Comparison of ENCODE assay signal across 8 cellular contexts in the genomic region with DNA sequence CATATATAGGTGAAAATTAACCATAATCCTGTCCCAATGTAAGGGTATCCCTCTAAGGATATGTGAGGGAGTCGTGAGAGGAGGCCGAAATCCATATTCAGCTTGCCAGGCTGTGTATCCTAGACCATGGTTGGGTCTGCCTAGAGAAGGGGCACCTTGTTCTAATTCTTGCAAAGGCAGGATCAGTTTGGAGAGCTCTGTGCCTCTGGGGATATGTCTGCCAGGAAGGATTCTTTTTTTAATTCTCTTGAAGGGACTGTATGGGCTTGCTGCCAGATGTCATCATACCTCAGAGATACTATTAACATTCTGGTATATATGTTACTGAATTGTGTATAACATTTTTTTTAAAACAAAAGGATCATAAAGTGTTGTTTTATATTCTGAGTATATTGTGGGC. TPM values are rescaled to one million over a fixed set of nuclear protein-coding genes. Genes with fewer than 3 reads are reported as not detected.
DNase-seq lines count a peak whose midpoint lies in the region; ATAC-seq and TF ChIP-seq lines count a peak whose summit lies in the region.

No MANE protein-coding gene starts in this region.

- peaks cover 24% of the 10 kb centered on the region for H3K4me1 ChIP-seq in CD8-positive, alpha-beta memory T cell (ENCODE audit: insufficient read depth, low read length)
- peaks cover 10% of the 10 kb centered on the region for H3K4me1 ChIP-seq in HUES6 (ENCODE audit: control insufficient read depth, insufficient read depth, low read length)
- peaks cover 33% of the 10 kb centered on the region for H3K4me1 ChIP-seq in lower lobe of right lung
- peaks cover 1 to 8% of the 10 kb centered on the region in 2 donors for H3K4me1 ChIP-seq in aorta (ENCODE audit: control insufficient read depth in 1 of 2, insufficient read depth in 2 of 2, low read length in 2 of 2)

- H3K27ac ChIP-seq in CD8-positive, alpha-beta memory T cell (ENCODE audit: low read depth, low read length), result peak overlapping the region; percentile 19
- H3K27ac ChIP-seq in HUES6 (ENCODE audit: low read depth, low read length) (no peak overlapping the region), lower lobe of right lung (no peak overlapping the region), aorta (ENCODE audit: low read depth in 1 of 2, low read length in 2 of 2) (peak overlapping the region in 1 of 2 donors; percentile 48)

- H3K9ac ChIP-seq in HUES6 (ENCODE audit: low read length), result no peak overlapping the region

- no peak overlapping the region for H3K4me3 ChIP-seq in CD8-positive, alpha-beta memory T cell (ENCODE audit: low read length)
- peak overlapping the region; percentile 100 for H3K4me3 ChIP-seq in HUES6 (ENCODE audit: low read depth, low read length)
- H3K4me3 ChIP-seq in lower lobe of right lung, result peak overlapping the region; percentile 83
- no peak overlapping the region for H3K4me3 ChIP-seq in aorta (ENCODE audit: low read length in 2 of 2)

- H3K27me3 ChIP-seq in CD8-positive, alpha-beta memory T cell (ENCODE audit: insufficient read depth, low read length, poor library complexity, severe bottlenecking), result no peaks in the 10 kb centered on the region
- no peaks in the 10 kb centered on the region for H3K27me3 ChIP-seq in HUES6 (ENCODE audit: control insufficient read depth, insufficient read depth, low read length)
- no peaks in the 10 kb centered on the region for H3K27me3 ChIP-seq in lower lobe of right lung (ENCODE audit: low read depth)
- no peaks in the 10 kb centered on the region for H3K27me3 ChIP-seq in aorta (ENCODE audit: control insufficient read depth in 1 of 2, insufficient read depth in 2 of 2, low read length in 1 of 2)

- H3K36me3 Mint-ChIP-seq in CD8-positive, alpha-beta memory T cell, result peaks cover 0 to 16% (median 0%) of the 10 kb centered on the region in 3 donors
- peaks cover 13 to 28% of the 10 kb centered on the region in 2 donors for H3K36me3 Mint-ChIP-seq in stimulated activated naive B cell treated with anti-CD40 and anti-IgM and Interleukin-4, amounts not matched to agents 10 μg/mL and 1 μg/mL and 100 μg/mL, for 72 hours

- H3K9me3 ChIP-seq in CD8-positive, alpha-beta memory T cell (ENCODE audit: low read length), result no peaks in the 10 kb centered on the region
- H3K9me3 ChIP-seq in HUES6 (ENCODE audit: control insufficient read depth, insufficient read depth, low read depth, low read length), result no peaks in the 10 kb centered on the region
- no peaks in the 10 kb centered on the region for H3K9me3 ChIP-seq in lower lobe of right lung
- H3K9me3 ChIP-seq in aorta (ENCODE audit: control insufficient read depth, low read length), result no peaks in the 10 kb centered on the region

- H3K9me3 Mint-ChIP-seq in CD8-positive, alpha-beta memory T cell, result no peaks in the 10 kb centered on the region
- no peaks in the 10 kb centered on the region for H3K9me3 Mint-ChIP-seq in stimulated activated naive B cell treated with anti-CD40 and anti-IgM and Interleukin-4, amounts not matched to agents 10 μg/mL and 1 μg/mL and 100 μg/mL, for 72 hours

- DNase-seq in CD8-positive, alpha-beta memory T cell, result no peak
- peak; percentile 32 for DNase-seq in amniotic epithelial cell (ENCODE audit: low read depth)
- DNase-seq in lower lobe of right lung, result no peak
- no peak for DNase-seq in stimulated activated naive B cell treated with anti-CD40 and anti-IgM and Interleukin-4, amounts not matched to agents 10 μg/mL and 1 μg/mL and 100 μg/mL, for 72 hours
- DNase-seq in aorta, result no peak
- DNase-seq in activated effector memory CD4-positive, alpha-beta T cell treated with Interleukin-2 at 50 U/mL for 16 hours, result no peak

- intact Hi-C loops in lower lobe of right lung (cut with DNase I) (no loop called here), aorta (cut with DNase I) (loop anchor here (5.0 kb wide), 2 partner anchors 142 to 222 kb away; partner anchors contain the start of gene RNF7 (in 1 of the 2))

- H3K27me3 Mint-ChIP-seq in CD8-positive, alpha-beta memory T cell, result peaks cover 0 to 2% of the 10 kb centered on the region in 2 donors
- no peaks in the 10 kb centered on the region for H3K27me3 Mint-ChIP-seq in stimulated activated naive B cell treated with anti-CD40 and anti-IgM and Interleukin-4, amounts not matched to agents 10 μg/mL and 1 μg/mL and 100 μg/mL, for 72 hours

- 78 to 92% methylated on average over 2 of the region's 2 CpGs for WGBS in aorta, 2 donors

- POLR2A ChIA-PET in CD8-positive, alpha-beta memory T cell (lab: Charles Lee), result interaction anchor here (0.6 kb wide), 1 partner anchor 34 kb away, joined by 4 read pairs; no protein-coding TSS in a partner anchor

- peaks cover 48 to 70% (median 68%) of the 10 kb centered on the region in 3 donors for H3K4me1 Mint-ChIP-seq in CD8-positive, alpha-beta memory T cell
- peaks cover 21 to 39% of the 10 kb centered on the region in 2 donors for H3K4me1 Mint-ChIP-seq in stimulated activated naive B cell treated with anti-CD40 and anti-IgM and Interleukin-4, amounts not matched to agents 10 μg/mL and 1 μg/mL and 100 μg/mL, for 72 hours

- H3K4me3 Mint-ChIP-seq in CD8-positive, alpha-beta memory T cell, result peak overlapping the region; percentile 58 to 94 (median 87)
- peak overlapping the region in 1 of 2 donors; percentile 21 for H3K4me3 Mint-ChIP-seq in stimulated activated naive B cell treated with anti-CD40 and anti-IgM and Interleukin-4, amounts not matched to agents 10 μg/mL and 1 μg/mL and 100 μg/mL, for 72 hours

- peak overlapping the region in 4 of 8 donors; percentile 4 to 93 (median 57) for H3K27ac Mint-ChIP-seq in CD8-positive, alpha-beta memory T cell
- H3K27ac Mint-ChIP-seq in stimulated activated naive B cell treated with anti-CD40 and anti-IgM and Interleukin-4, amounts not matched to agents 10 μg/mL and 1 μg/mL and 100 μg/mL, for 72 hours, result no peak overlapping the region

- no peak for ATAC-seq in lower lobe of right lung
- no peak for ATAC-seq in stimulated activated naive B cell treated with anti-CD40 and anti-IgM and Interleukin-4, amounts not matched to agents 10 μg/mL and 1 μg/mL and 100 μg/mL, for 72 hours (replicated peaks)
- ATAC-seq in GM21576 (IDR thresholded peaks at IDR 0.05; ENCODE audit: unreplicated experiment), result no peak
- ATAC-seq in aorta (ENCODE audit: low FRiP score), result no peak

- no peak for TF ChIP-seq CTCF in lower lobe of right lung (IDR thresholded peaks at IDR 0.05)

- H3K36me3 ChIP-seq in CD8-positive, alpha-beta memory T cell (ENCODE audit: insufficient read depth, low read length), result no peaks in the 10 kb centered on the region
- H3K36me3 ChIP-seq in HUES6 (ENCODE audit: control insufficient read depth, insufficient read depth, low read length) (peaks cover 14% of the 10 kb centered on the region), lower lobe of right lung (no peaks in the 10 kb centered on the region), aorta (ENCODE audit: control insufficient read depth in 1 of 2, insufficient read depth in 2 of 2, low read length in 1 of 2) (no peaks in the 10 kb centered on the region)

- CTCF ChIA-PET in CD8-positive, alpha-beta memory T cell (lab: Charles Lee), result interaction anchor here (1.2 to 3.2 kb wide), 4 partner anchors 8 to 140 kb away, joined by 3 to 17 read pairs (median 6); partner anchors contain the start of gene RNF7

RNA-seq across cellular contexts. Expression of gene ATP1B3, which starts 2.4 kb away (rescaled TPM):
- total RNA-seq in CD8-positive, alpha-beta memory T cell, result 100 to 1,000 TPM; 230 to 234 TPM
- polyA plus RNA-seq in CD8-positive, alpha-beta memory T cell, result 133 TPM
- total RNA-seq in lower lobe of right lung (143 TPM), aorta (100 to 1,000 TPM; 127 to 128 TPM)
- 100 to 1,000 TPM in 1 of 2 donors, 10 to 100 TPM in 1; 94.9 to 142 TPM for polyA plus RNA-seq in aorta

Comparison
In these comparisons a context has a peak if more than half of its experiments do, and no peak if none do; other contexts are left out.
1. H3K4me3 ChIP-seq: peak in HUES6 (single experiment) and lower lobe of right lung (single experiment); none in CD8-positive, alpha-beta memory T cell (single experiment) and aorta (0 of 2).